8 cellular contexts compared by ENCODE assay signal in genomic region chr2:172427990-172428840, GRCh38. TPM values are rescaled to one million over a fixed set of nuclear protein-coding genes. Genes with fewer than 3 reads are reported as not detected.
DNase-seq lines count a peak whose midpoint lies in the region; ATAC-seq and TF ChIP-seq lines count a peak whose summit lies in the region.

No MANE protein-coding gene starts in this region.

- peak overlapping the region; percentile 41 for H3K4me3 ChIP-seq in fibroblast of mammary gland (ENCODE audit: control insufficient read depth, low read depth, low read length)
- peak overlapping the region; percentile 71 to 83 (median 78) for H3K4me3 ChIP-seq in transverse colon

- H3K27ac Mint-ChIP-seq in nephron: peak overlapping the region; percentile 33 to 94 (median 51)

- DNase-seq in NCI-H748 (lab: John Stamatoyannopoulos, UW; ENCODE audit: unreplicated experiment) (peak; percentile 89), activated T-helper 1 cell treated with Interleukin-2 at 50 U/mL for 16 hours (ENCODE audit: low read depth) (peak; percentile 36), fibroblast of mammary gland (ENCODE audit: low read depth) (no peak), transverse colon (peak; percentile 79), NCI-H2107 treated with DMSO at 0.1 percent for 48 hours (lab: John Stamatoyannopoulos, UW; ENCODE audit: unreplicated experiment) (no peak)

- no peaks in the 10 kb centered on the region for H3K9me3 Mint-ChIP-seq in nephron

- peaks cover 10% of the 10 kb centered on the region for H3K27me3 ChIP-seq in transverse colon

- peaks cover 67% of the 10 kb centered on the region for H3K27me3 Mint-ChIP-seq in nephron (ENCODE audit: low read depth)

- 0 to 3% methylated on average over 7 to 45 of the region's 63 CpGs for WGBS in transverse colon (ENCODE audit: low coverage in 1 of 2), 2 donors

- H3K36me3 ChIP-seq in transverse colon: no peaks in the 10 kb centered on the region

- H3K27ac ChIP-seq in transverse colon: peak overlapping the region; percentile 95 to 97 (median 96)

- H3K4me3 Mint-ChIP-seq in nephron: peak overlapping the region; percentile 85 to 91 (median 88)

- TF ChIP-seq CTCF in fibroblast of mammary gland (conservative IDR thresholded peaks at IDR 0.05; ENCODE audit: control insufficient read depth, insufficient read depth, low read depth, low read length) (no peak), nephron (IDR thresholded peaks at IDR 0.05; ENCODE audit: unreplicated experiment in 3 of 3) (peak in 1 of 3 experiments; percentile 8), transverse colon (IDR thresholded peaks at IDR 0.05) (no peak)

- in situ Hi-C loops in transverse colon (cut with MboI; ENCODE audit: low pct_ligation_motif_present in 1 of 4, low pct_unique_long_range_greater_than_20kb in 1 of 4, low sequenced_read_pairs in 3 of 4): no loop called here

- peaks cover 0 to 41% (median 24%) of the 10 kb centered on the region in 4 donors for H3K4me1 ChIP-seq in transverse colon

- peak; percentile 12 for TF ChIP-seq POLR2A in transverse colon (IDR thresholded peaks at IDR 0.05)

- peaks cover 16% of the 10 kb centered on the region for H3K4me1 Mint-ChIP-seq in nephron

- H3K9me3 ChIP-seq in transverse colon: no peaks in the 10 kb centered on the region

- ATAC-seq in GM21390 (IDR thresholded peaks at IDR 0.05; ENCODE audit: unreplicated experiment) (peak; percentile 23), GM18867 (IDR thresholded peaks at IDR 0.05; ENCODE audit: unreplicated experiment) (no peak)

- no peak for TF ChIP-seq EP300 in transverse colon (IDR thresholded peaks at IDR 0.05; ENCODE audit: low read depth)

- no peaks in the 10 kb centered on the region for H3K36me3 Mint-ChIP-seq in nephron (ENCODE audit: low read depth)

- intact Hi-C loops in transverse colon (cut with DNase I; ENCODE audit: low total_unique reads): no loop called here

RNA-seq across cellular contexts. Expression of gene ITGA6, which starts 0.8 kb away (rescaled TPM):
- 100 to 1,000 TPM in 3 of 4 donors, 10 to 100 TPM in 1; 80.4 to 267 (median 207) TPM for total RNA-seq in transverse colon

Comparison
In these comparisons a context has a peak if more than half of its experiments do, and no peak if none do; other contexts are left out.
1. DNase-seq: peak in NCI-H748 (single experiment), activated T-helper 1 cell treated with Interleukin-2 at 50 U/mL for 16 hours (single experiment) and transverse colon (single experiment); none in fibroblast of mammary gland (single experiment) and NCI-H2107 treated with DMSO at 0.1 percent for 48 hours (single experiment).